ENCODE assay signal across 2 cellular contexts in the genomic region with DNA sequence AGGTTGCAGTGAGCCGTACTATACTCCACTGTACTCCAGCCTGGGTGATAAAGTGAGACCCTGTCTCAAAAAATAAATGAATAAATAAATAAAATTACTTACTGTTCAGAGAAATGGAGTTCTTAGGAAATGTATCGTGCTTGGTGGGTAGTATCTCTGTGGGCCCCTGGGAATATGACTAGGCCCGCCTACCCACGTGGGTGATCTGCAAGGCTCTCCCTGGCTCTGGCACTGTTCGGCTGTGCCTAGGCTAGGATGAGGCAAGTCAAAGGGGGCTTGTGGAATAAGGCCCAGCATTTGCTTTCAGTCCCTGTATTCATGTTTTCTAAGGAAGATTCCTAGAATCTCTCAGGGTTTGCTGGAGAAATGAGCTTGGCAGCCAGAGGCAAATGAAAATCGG.
TF ChIP-seq lines count a peak whose summit lies in the region.

No MANE protein-coding gene starts in this region.

TF ChIP-seq in liver, 16 proteins besides CTCF, POLR2A, EP300 and RAD21:
- TF ChIP-seq ZBTB33 (IDR thresholded peaks at IDR 0.05) (no peak), HNF4G (IDR thresholded peaks at IDR 0.05) (no peak), RXRA (IDR thresholded peaks at IDR 0.05) (no peak), JUND (IDR thresholded peaks at IDR 0.05) (no peak), NR2F2 (IDR thresholded peaks at IDR 0.05) (no peak), HNF4A (conservative IDR thresholded peaks at IDR 0.05) (no peak), FOXA2 (IDR thresholded peaks at IDR 0.05) (no peak), FOXA1 (IDR thresholded peaks at IDR 0.05) (no peak), REST (IDR thresholded peaks at IDR 0.05) (no peak), YY1 (IDR thresholded peaks at IDR 0.05) (no peak), SP1 (IDR thresholded peaks at IDR 0.05) (no peak), TAF1 (conservative IDR thresholded peaks at IDR 0.05) (no peak), GABPA (IDR thresholded peaks at IDR 0.05 in 1 of 2, conservative IDR thresholded peaks at IDR 0.05 in 1 of 2) (no peak), MAX (IDR thresholded peaks at IDR 0.05) (no peak), EGR1 (IDR thresholded peaks at IDR 0.05; ENCODE audit: low read depth in 2 of 2) (no peak), ATF3 (IDR thresholded peaks at IDR 0.05) (no peak)

TF ChIP-seq in HepG2, 621 proteins besides CTCF, POLR2A, EP300 and RAD21:
- no peak for TF ChIP-seq ZNF468 (CRISPR knock-in tag; IDR thresholded peaks at IDR 0.05)
- TF ChIP-seq ZNF547 (CRISPR knock-in tag; IDR thresholded peaks at IDR 0.05): no peak
- TF ChIP-seq DR1 (CRISPR knock-in tag; IDR thresholded peaks at IDR 0.05): no peak
- TF ChIP-seq ZNF570 (CRISPR knock-in tag; IDR thresholded peaks at IDR 0.05; ENCODE audit: borderline replicate concordance): no peak
- no peak for TF ChIP-seq JUND (CRISPR knock-in tag; IDR thresholded peaks at IDR 0.05)
- TF ChIP-seq, protein P1, sequence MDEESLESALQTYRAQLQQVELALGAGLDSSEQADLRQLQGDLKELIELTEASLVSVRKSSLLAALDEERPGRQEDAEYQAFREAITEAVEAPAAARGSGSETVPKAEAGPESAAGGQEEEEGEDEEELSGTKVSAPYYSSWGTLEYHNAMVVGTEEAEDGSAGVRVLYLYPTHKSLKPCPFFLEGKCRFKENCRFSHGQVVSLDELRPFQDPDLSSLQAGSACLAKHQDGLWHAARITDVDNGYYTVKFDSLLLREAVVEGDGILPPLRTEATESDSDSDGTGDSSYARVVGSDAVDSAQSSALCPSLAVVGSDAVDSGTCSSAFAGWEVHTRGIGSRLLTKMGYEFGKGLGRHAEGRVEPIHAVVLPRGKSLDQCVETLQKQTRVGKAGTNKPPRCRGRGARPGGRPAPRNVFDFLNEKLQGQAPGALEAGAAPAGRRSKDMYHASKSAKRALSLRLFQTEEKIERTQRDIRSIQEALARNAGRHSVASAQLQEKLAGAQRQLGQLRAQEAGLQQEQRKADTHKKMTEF (CRISPR knock-in tag; IDR thresholded peaks at IDR 0.05): no peak
- no peak for TF ChIP-seq ZNF280B (CRISPR knock-in tag; IDR thresholded peaks at IDR 0.05; ENCODE audit: borderline replicate concordance)
- TF ChIP-seq ZNF33A (CRISPR knock-in tag; IDR thresholded peaks at IDR 0.05; ENCODE audit: borderline replicate concordance): no peak
- no peak for TF ChIP-seq CREB3 (CRISPR knock-in tag; IDR thresholded peaks at IDR 0.05)
- no peak for TF ChIP-seq ZNF317 (CRISPR knock-in tag; IDR thresholded peaks at IDR 0.05)
- TF ChIP-seq ZNF720 (CRISPR knock-in tag; IDR thresholded peaks at IDR 0.05): no peak
- no peak for TF ChIP-seq ZNF431 (CRISPR knock-in tag; IDR thresholded peaks at IDR 0.05; ENCODE audit: borderline replicate concordance, low read depth)
- no peak for TF ChIP-seq ZNF260 (CRISPR knock-in tag; IDR thresholded peaks at IDR 0.05; ENCODE audit: borderline replicate concordance, low read depth)
- no peak for TF ChIP-seq KAT8 (CRISPR knock-in tag; IDR thresholded peaks at IDR 0.05)
- TF ChIP-seq REST (IDR thresholded peaks at IDR 0.05; ENCODE audit: borderline replicate concordance in 1 of 2, low read depth in 1 of 2, low read length in 2 of 2): no peak
- TF ChIP-seq, protein P2, sequence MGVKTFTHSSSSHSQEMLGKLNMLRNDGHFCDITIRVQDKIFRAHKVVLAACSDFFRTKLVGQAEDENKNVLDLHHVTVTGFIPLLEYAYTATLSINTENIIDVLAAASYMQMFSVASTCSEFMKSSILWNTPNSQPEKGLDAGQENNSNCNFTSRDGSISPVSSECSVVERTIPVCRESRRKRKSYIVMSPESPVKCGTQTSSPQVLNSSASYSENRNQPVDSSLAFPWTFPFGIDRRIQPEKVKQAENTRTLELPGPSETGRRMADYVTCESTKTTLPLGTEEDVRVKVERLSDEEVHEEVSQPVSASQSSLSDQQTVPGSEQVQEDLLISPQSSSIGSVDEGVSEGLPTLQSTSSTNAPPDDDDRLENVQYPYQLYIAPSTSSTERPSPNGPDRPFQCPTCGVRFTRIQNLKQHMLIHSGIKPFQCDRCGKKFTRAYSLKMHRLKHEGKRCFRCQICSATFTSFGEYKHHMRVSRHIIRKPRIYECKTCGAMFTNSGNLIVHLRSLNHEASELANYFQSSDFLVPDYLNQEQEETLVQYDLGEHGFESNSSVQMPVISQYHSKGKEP (CRISPR knock-in tag; IDR thresholded peaks at IDR 0.05): no peak
- no peak for TF ChIP-seq ELF1 (CRISPR knock-in tag; IDR thresholded peaks at IDR 0.05)
- no peak for TF ChIP-seq SP140L (CRISPR knock-in tag; IDR thresholded peaks at IDR 0.05; ENCODE audit: borderline replicate concordance)
- TF ChIP-seq, protein P3, sequence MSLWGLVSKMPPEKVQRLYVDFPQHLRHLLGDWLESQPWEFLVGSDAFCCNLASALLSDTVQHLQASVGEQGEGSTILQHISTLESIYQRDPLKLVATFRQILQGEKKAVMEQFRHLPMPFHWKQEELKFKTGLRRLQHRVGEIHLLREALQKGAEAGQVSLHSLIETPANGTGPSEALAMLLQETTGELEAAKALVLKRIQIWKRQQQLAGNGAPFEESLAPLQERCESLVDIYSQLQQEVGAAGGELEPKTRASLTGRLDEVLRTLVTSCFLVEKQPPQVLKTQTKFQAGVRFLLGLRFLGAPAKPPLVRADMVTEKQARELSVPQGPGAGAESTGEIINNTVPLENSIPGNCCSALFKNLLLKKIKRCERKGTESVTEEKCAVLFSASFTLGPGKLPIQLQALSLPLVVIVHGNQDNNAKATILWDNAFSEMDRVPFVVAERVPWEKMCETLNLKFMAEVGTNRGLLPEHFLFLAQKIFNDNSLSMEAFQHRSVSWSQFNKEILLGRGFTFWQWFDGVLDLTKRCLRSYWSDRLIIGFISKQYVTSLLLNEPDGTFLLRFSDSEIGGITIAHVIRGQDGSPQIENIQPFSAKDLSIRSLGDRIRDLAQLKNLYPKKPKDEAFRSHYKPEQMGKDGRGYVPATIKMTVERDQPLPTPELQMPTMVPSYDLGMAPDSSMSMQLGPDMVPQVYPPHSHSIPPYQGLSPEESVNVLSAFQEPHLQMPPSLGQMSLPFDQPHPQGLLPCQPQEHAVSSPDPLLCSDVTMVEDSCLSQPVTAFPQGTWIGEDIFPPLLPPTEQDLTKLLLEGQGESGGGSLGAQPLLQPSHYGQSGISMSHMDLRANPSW (CRISPR knock-in tag; IDR thresholded peaks at IDR 0.05; ENCODE audit: borderline replicate concordance): no peak
